Comparison of ENCODE assay signal across 8 cellular contexts in the genomic region with DNA sequence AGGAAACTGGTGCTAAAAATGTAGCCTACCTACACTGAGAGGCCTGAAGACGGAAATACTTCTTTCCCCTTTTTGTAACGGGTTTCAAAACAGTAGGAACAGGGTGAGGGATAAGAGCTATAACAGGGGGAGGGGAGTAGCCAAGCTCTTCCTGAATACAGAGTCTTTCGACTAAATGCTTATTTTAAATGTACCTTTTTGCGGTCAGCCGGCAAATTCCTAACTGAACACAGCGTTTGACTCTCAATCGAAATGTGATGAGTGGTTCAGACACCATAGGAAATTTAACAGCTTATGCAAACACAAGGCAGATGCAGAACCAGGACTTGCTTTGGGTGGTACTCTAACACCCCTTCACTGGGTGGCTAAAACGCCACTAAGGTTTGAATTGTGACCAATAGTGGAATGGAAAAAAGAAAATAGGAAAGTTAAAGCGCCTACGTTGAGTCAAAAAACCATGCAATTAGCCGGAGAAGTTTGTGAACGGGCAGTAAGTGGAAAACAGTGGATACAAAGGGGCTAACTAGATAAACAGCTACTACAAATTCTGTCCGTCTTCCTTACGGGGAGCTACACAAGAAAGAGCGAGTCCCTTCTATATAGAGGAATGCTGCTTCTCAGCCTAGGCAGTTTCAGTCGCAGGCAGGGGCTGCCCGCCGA. TPM values are rescaled to one million over a fixed set of nuclear protein-coding genes. Genes with fewer than 3 reads are reported as not detected.
A peak's percentile ranks its signal among the peaks of the same experiment; 100 is the strongest.
DNase-seq lines count a peak whose midpoint lies in the region; ATAC-seq and TF ChIP-seq lines count a peak whose summit lies in the region.

No MANE protein-coding gene starts in this region.

- no peaks in the 10 kb centered on the region for H3K9me3 ChIP-seq in CD4-positive, alpha-beta T cell (ENCODE audit: control insufficient read depth, low read length)
- H3K9me3 ChIP-seq in sigmoid colon, result no peaks in the 10 kb centered on the region

- H3K4me1 ChIP-seq in sigmoid colon, result peaks cover 0 to 60% (median 50%) of the 10 kb centered on the region in 4 donors

- no peaks in the 10 kb centered on the region for H3K27me3 ChIP-seq in CD4-positive, alpha-beta T cell (ENCODE audit: control insufficient read depth, insufficient read depth, low read length)
- H3K27me3 ChIP-seq in sigmoid colon, result no peaks in the 10 kb centered on the region

- intact Hi-C loops in CD4-positive, alpha-beta T cell (cut with DNase I, micrococcal nuclease), result loop anchor here (5.0 to 10.0 kb wide), 8 partner anchors 46 to 1356 kb away; partner anchors contain the start of genes C1orf198 (in 1 of the 2), COG2 (in 1 of the 2), EXOC8 (in 1 of the 2) and GALNT2 (in 1 of the 2)
- intact Hi-C loops in sigmoid colon (cut with DNase I), result loop anchor here (5.0 kb wide), 2 partner anchors 38 to 172 kb away; no protein-coding TSS in a partner anchor

- H3K27ac Mint-ChIP-seq in CD4-positive, alpha-beta T cell, result peak overlapping the region; percentile 87

- H3K4me3 ChIP-seq in foreskin fibroblast (ENCODE audit: low read depth in 1 of 2, low read length in 2 of 2) (peak overlapping the region; percentile 68 to 90), sigmoid colon (peak overlapping the region; percentile 66 to 90 (median 88))

- no peak for TF ChIP-seq EP300 in sigmoid colon (IDR thresholded peaks at IDR 0.05)

- H3K9me3 Mint-ChIP-seq in CD4-positive, alpha-beta T cell, result no peaks in the 10 kb centered on the region

- no peak for TF ChIP-seq POLR2A in sigmoid colon (IDR thresholded peaks at IDR 0.05)

- peak overlapping the region; percentile 90 for H3K4me3 Mint-ChIP-seq in CD4-positive, alpha-beta T cell

- DNase-seq in CD4-positive, alpha-beta T cell, result no peak
- DNase-seq in HT1080 (ENCODE audit: low read depth) (peak; percentile 45), foreskin fibroblast (peak in 1 of 2 donors; percentile 38), sigmoid colon (no peak)

- H3K36me3 ChIP-seq in sigmoid colon, result no peaks in the 10 kb centered on the region

- TF ChIP-seq CTCF in CD4-positive, alpha-beta T cell (IDR thresholded peaks at IDR 0.05), result no peak
- no peak for TF ChIP-seq CTCF in VCaP (conservative IDR thresholded peaks at IDR 0.05)
- TF ChIP-seq CTCF in foreskin fibroblast (IDR thresholded peaks at IDR 0.05; ENCODE audit: low read depth, low read length), result no peak
- no peak for TF ChIP-seq CTCF in sigmoid colon (IDR thresholded peaks at IDR 0.05)

- ATAC-seq in CD4-positive, alpha-beta T cell (ENCODE audit: poor library complexity), result no peak
- ATAC-seq in GM21786 (IDR thresholded peaks at IDR 0.05; ENCODE audit: unreplicated experiment) (no peak), GM19463 (IDR thresholded peaks at IDR 0.05; ENCODE audit: unreplicated experiment) (no peak), HG02623 (IDR thresholded peaks at IDR 0.05; ENCODE audit: unreplicated experiment) (no peak)

- H3K4me1 Mint-ChIP-seq in CD4-positive, alpha-beta T cell (ENCODE audit: low read depth), result peaks cover 60% of the 10 kb centered on the region

- 0 to 1% methylated on average over 18 of the region's 18 CpGs for WGBS in sigmoid colon, 2 donors

- CTCF ChIA-PET in CD4-positive, alpha-beta T cell (lab: Charles Lee), result interaction anchor here (1.1 to 1.3 kb wide), 2 partner anchors 63 to 111 kb away, joined by 3 read pairs; no protein-coding TSS in a partner anchor

- POLR2A ChIA-PET in CD4-positive, alpha-beta T cell (lab: Charles Lee), result interaction anchor here (0.7 to 3.6 kb wide), 8 partner anchors 21 to 110 kb away, joined by 3 to 56 read pairs (median 5); partner anchors contain the start of genes EXOC8, SPRTN and TSNAX

- H3K27ac ChIP-seq in CD4-positive, alpha-beta T cell (ENCODE audit: low read depth, low read length), result no peak overlapping the region
- H3K27ac ChIP-seq in VCaP, result peak overlapping the region; percentile 95
- H3K27ac ChIP-seq in sigmoid colon, result peak overlapping the region; percentile 98 to 99 (median 98)

- no peaks in the 10 kb centered on the region for H3K27me3 Mint-ChIP-seq in CD4-positive, alpha-beta T cell

- peaks cover 28% of the 10 kb centered on the region for H3K36me3 Mint-ChIP-seq in CD4-positive, alpha-beta T cell (ENCODE audit: low read depth)

RNA-seq across cellular contexts. Expression of gene EGLN1, which starts 1.7 kb away (rescaled TPM):
- 1 to 10 TPM; 8.2 to 9.4 TPM for total RNA-seq in CD4-positive, alpha-beta T cell
- 24.9 and 25.8 TPM in 2 replicates for total RNA-seq in HT1080 (2014; rRNA removed; shearing (Covaris generic))
- polyA plus RNA-seq in HT1080 (2015; cell fraction: cytosol; rRNA removed), result 27.3 and 33.7 TPM in 2 replicates
- polyA plus RNA-seq in HT1080 (2015; cell fraction: nucleus; rRNA removed), result 17.9 and 21.7 TPM in 2 replicates
- total RNA-seq in sigmoid colon, result 10 to 100 TPM; 37.8 to 51.7 (median 46.0) TPM
- 10 to 100 TPM; 16.2 to 36.3 (median 18.0) TPM for polyA plus RNA-seq in sigmoid colon
